Comparison of ENCODE assay signal across 27 cellular contexts in the genomic region with DNA sequence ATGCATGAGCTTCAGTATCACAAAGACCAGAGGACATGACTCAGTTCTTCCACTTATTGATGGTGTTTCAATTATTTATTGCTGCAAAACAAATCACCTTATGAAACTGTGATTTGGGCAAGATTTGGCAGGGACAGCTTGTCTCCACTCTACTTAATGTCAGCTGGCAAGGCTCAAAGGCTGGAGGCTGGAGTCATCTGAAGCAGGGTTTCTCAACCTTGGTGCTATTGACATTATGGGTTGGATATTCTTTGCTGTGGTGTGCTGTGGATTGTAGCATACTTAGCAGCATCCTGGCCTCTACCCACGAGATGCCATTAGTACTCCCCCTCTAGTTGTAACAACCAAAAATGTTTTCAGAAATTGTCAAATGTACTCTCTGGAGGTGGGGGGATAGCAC.
"Had no signal": no experiment of that assay in that cellular context is flagged by ENCODE, and none has a peak within 500 bp of the region (broad histone marks: within the 10 kb centered on the region; RNA-seq: fewer than 3 reads in every experiment).

No MANE protein-coding gene starts in this region.

- H3K4me3 ChIP-seq: adrenal gland, body of pancreas, colonic mucosa, esophagus squamous epithelium had no signal

- H3K27me3 ChIP-seq: adrenal gland, body of pancreas, colonic mucosa, esophagus squamous epithelium had no signal

- DNase-seq: activated B cell treated with CpG ODN at 0.5 μM for 24 hours; activated CD4-positive, alpha-beta T cell treated with anti-CD3 and anti-CD28 coated beads for 48 hours; activated CD4-positive, alpha-beta T cell treated with anti-CD3 and anti-CD28 coated beads, Interleukin-2, amount 50 U/mL, for 1 hour; activated CD4-positive, alpha-beta T cell treated with anti-CD3 and anti-CD28 coated beads, Interleukin-2, amount 50 U/mL, for 48 hours; activated CD8-positive, alpha-beta memory T cell treated with anti-CD3 and anti-CD28 coated beads for 24 hours; activated CD8-positive, alpha-beta T cell treated with anti-CD3 and anti-CD28 coated beads for 36 hours; activated effector memory CD4-positive, alpha-beta T cell treated with Interleukin-2 at 50 U/mL for 16 hours; activated gamma-delta T cell treated with Interleukin-2 at 50 U/mL for 16 hours; activated naive CD4-positive, alpha-beta T cell treated with anti-CD3 and anti-CD28 coated beads, Interleukin-2, amount 50 U/mL, for 16 hours; activated naive CD4-positive, alpha-beta T cell treated with Interleukin-2 at 50 U/mL for 16 hours; activated T-cell treated with anti-CD3 and anti-CD28 coated beads, Interleukin-2, amount 50 U/mL, for 4 hours; adrenal gland; amygdala; aorta; body of pancreas; caudate nucleus; colonic mucosa; effector CD8-positive, alpha-beta T cell; esophagus squamous epithelium; foreskin fibroblast; head of caudate nucleus; T-helper 17 cell; T1000; WERI-Rb-1 had no signal

- H3K27ac ChIP-seq: adrenal gland, body of pancreas, colonic mucosa, epithelial cell of prostate, esophagus squamous epithelium, WERI-Rb-1 had no signal

- H3K9me3 ChIP-seq: adrenal gland, body of pancreas, colonic mucosa, esophagus squamous epithelium had no signal

- ATAC-seq: activated CD4-positive, CD25-positive, alpha-beta regulatory T cell treated with anti-CD3 and anti-CD28 coated beads, Interleukin-2, amount 50 U/mL, for 24 hours; activated CD8-positive, alpha-beta T cell treated with anti-CD3 and anti-CD28 coated beads for 36 hours; activated T-cell treated with anti-CD3 and anti-CD28 coated beads, Interleukin-2, amount 50 U/mL, for 4 hours; activated T-helper 17 cell treated with anti-CD3 and anti-CD28 coated beads, Interleukin-2, amount 50 U/mL, for 72 hours; body of pancreas; T-helper 17 cell had no signal

- H3K36me3 ChIP-seq: adrenal gland, colonic mucosa, esophagus squamous epithelium, WERI-Rb-1 had no signal

- H3K4me1 ChIP-seq: adrenal gland, colonic mucosa, esophagus squamous epithelium had no signal
